Comparison of ENCODE assay signal across 13 cellular contexts in the genomic region with DNA sequence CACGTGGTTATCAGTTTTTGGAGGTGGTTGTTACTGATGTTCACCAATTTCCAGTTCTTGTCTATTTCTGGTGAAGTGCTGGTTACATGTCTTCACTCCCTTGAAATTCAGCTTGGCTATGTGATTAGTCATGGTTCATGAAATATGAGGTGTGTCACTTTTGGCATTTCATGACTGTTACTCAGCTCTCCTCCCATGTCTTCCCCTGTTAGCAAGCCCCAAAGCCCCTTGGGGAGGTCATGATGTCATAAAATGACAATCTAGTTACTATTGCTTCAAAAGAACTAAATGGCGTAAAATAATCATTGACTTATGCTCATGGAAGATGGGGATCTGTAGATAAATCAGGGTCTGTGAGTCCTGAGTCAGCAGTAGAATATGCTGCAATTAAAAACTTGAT.
DNase-seq lines count a peak whose midpoint lies in the region; ATAC-seq and TF ChIP-seq lines count a peak whose summit lies in the region.
"Had no signal": no experiment of that assay in that cellular context is flagged by ENCODE, and none has a peak within 500 bp of the region (broad histone marks: within the 10 kb centered on the region; RNA-seq: fewer than 3 reads in every experiment).

No MANE protein-coding gene starts in this region.

- H2AFZ ChIP-seq in mesenchymal stem cell (ENCODE audit: low read depth, low read length), result no peak overlapping the region

- no peak overlapping the region for H4K8ac ChIP-seq in mesenchymal stem cell (ENCODE audit: low read length)

- H3K4me1 ChIP-seq in mesenchymal stem cell (ENCODE audit: control insufficient read depth, insufficient read depth, low read depth, low read length), result no peaks in the 10 kb centered on the region
- H3K4me1 ChIP-seq: BLaER1 treated with 17β-estradiol and CSF1 and Interleukin-3, amounts not matched to agents 10 nM and 100 nM had no signal

- no peak overlapping the region for H3K27ac ChIP-seq in mesenchymal stem cell (ENCODE audit: low read length, poor library complexity, severe bottlenecking)
- H3K27ac ChIP-seq: BLaER1 treated with 17β-estradiol and CSF1 and Interleukin-3, amounts not matched to agents 10 nM and 100 nM had no signal

- H2BK15ac ChIP-seq in mesenchymal stem cell (ENCODE audit: low read depth, poor library complexity, severe bottlenecking), result no peak overlapping the region

- H3K23ac ChIP-seq in mesenchymal stem cell (ENCODE audit: low read length in 2 of 2), result no peak overlapping the region

- ATAC-seq in HG03432 (IDR thresholded peaks at IDR 0.05; ENCODE audit: unreplicated experiment), result no peak

- H3K27me3 ChIP-seq in mesenchymal stem cell (ENCODE audit: control insufficient read depth in 1 of 2, insufficient read depth in 1 of 2, low read length in 2 of 2), result no peaks in the 10 kb centered on the region
- H3K27me3 ChIP-seq: BLaER1 treated with 17β-estradiol and CSF1 and Interleukin-3, amounts not matched to agents 10 nM and 100 nM had no signal

- H4K91ac ChIP-seq in mesenchymal stem cell (ENCODE audit: low read length), result no peak overlapping the region

- in situ Hi-C loops in KBM-7 (cut with MboI; ENCODE audit: low pct_unique_long_range_greater_than_20kb, low sequenced_read_pairs), result no loop called here

- H3K4ac ChIP-seq in mesenchymal stem cell (ENCODE audit: low read depth in 1 of 2, low read length in 2 of 2), result no peak overlapping the region

- TF ChIP-seq CTCF in cardiac fibroblast (IDR thresholded peaks at IDR 0.05; ENCODE audit: low read depth, low read length), result no peak

- H3K18ac ChIP-seq in mesenchymal stem cell (ENCODE audit: low read depth in 1 of 2, low read length in 2 of 2), result no peak overlapping the region

- H2BK120ac ChIP-seq in mesenchymal stem cell (ENCODE audit: low read depth, low read length), result no peak overlapping the region

- H3K9me3 ChIP-seq in mesenchymal stem cell (ENCODE audit: control insufficient read depth, low read length), result no peaks in the 10 kb centered on the region
- H3K9me3 ChIP-seq: BLaER1 treated with 17β-estradiol and CSF1 and Interleukin-3, amounts not matched to agents 10 nM and 100 nM had no signal

- 65% methylated on average over 2 of the region's 2 CpGs for WGBS in mesenchymal stem cell

- DNase-seq in Daoy (ENCODE audit: low read depth), result peak; percentile 81
- peak; percentile 89 for DNase-seq in NCI-H226
- DNase-seq in cardiac fibroblast (ENCODE audit: low read depth in 2 of 2), result peak; percentile 50 to 97
- DNase-seq in mesenchymal stem cell, result peak; percentile 43
- no peak for DNase-seq in NCI-H1694 treated with DMSO at 0.1 percent for 48 hours (lab: John Stamatoyannopoulos, UW)
- no peak for DNase-seq in hippocampal formation (lab: John Stamatoyannopoulos, UW)
- no peak for DNase-seq in KBM-7
- DNase-seq: activated CD4-positive, alpha-beta T cell treated with anti-CD3 and anti-CD28 coated beads, Interleukin-2, amount 50 U/mL, for 1 hour; Karpas-422; stimulated activated CD4-positive, alpha-beta T cell treated with anti-CD3 and anti-CD28 coated beads, Interleukin-4, amount 100 ng/mL, for 24 hours; stimulated activated naive CD4-positive, alpha-beta T cell had no signal

- no peak overlapping the region for H2AK5ac ChIP-seq in mesenchymal stem cell (ENCODE audit: low read length, severe bottlenecking)

- no peaks in the 10 kb centered on the region for H3K79me1 ChIP-seq in mesenchymal stem cell (replicated peaks; ENCODE audit: low read length, poor library complexity, severe bottlenecking)

- peak overlapping the region; percentile 31 for H3K9ac ChIP-seq in mesenchymal stem cell (ENCODE audit: low read length)
- H3K9ac ChIP-seq: BLaER1 treated with 17β-estradiol and CSF1 and Interleukin-3, amounts not matched to agents 10 nM and 100 nM had no signal

- H2BK5ac ChIP-seq in mesenchymal stem cell (ENCODE audit: low read depth, low read length, poor library complexity, severe bottlenecking), result no peak overlapping the region

- H3K4me3 ChIP-seq in cardiac fibroblast (replicated peaks in 1 of 2; ENCODE audit: low read depth in 2 of 2, low read length in 2 of 2) (no peak overlapping the region), mesenchymal stem cell (ENCODE audit: insufficient read depth in 1 of 2, low read depth in 1 of 2, low read length in 2 of 2) (no peak overlapping the region)
- H3K4me3 ChIP-seq: BLaER1 treated with 17β-estradiol and CSF1 and Interleukin-3, amounts not matched to agents 10 nM and 100 nM had no signal

- H3K14ac ChIP-seq in mesenchymal stem cell (ENCODE audit: low read length in 2 of 2), result no peak overlapping the region

- H3K36me3 ChIP-seq in mesenchymal stem cell (ENCODE audit: control insufficient read depth in 1 of 2, insufficient read depth in 2 of 2, low read depth in 1 of 2, low read length in 2 of 2), result no peaks in the 10 kb centered on the region
- H3K36me3 ChIP-seq: BLaER1 treated with 17β-estradiol and CSF1 and Interleukin-3, amounts not matched to agents 10 nM and 100 nM had no signal

- no peak overlapping the region for H2BK12ac ChIP-seq in mesenchymal stem cell (ENCODE audit: low read length in 2 of 2)

- no peak overlapping the region for H3K4me2 ChIP-seq in mesenchymal stem cell (ENCODE audit: low read length, poor library complexity, severe bottlenecking)
- H3K4me2 ChIP-seq: BLaER1 treated with 17β-estradiol and CSF1 and Interleukin-3, amounts not matched to agents 10 nM and 100 nM had no signal

Comparison
In these comparisons a context has a peak if more than half of its experiments do, and no peak if none do; other contexts are left out.
1. DNase-seq: peak in Daoy (single experiment), NCI-H226 (single experiment), cardiac fibroblast (2 of 2) and mesenchymal stem cell (single experiment); none in NCI-H1694 treated with DMSO at 0.1 percent for 48 hours (single experiment), hippocampal formation (0 of 2) and KBM-7 (single experiment).